ENCODE assay signal across 22 cellular contexts in the genomic region with DNA sequence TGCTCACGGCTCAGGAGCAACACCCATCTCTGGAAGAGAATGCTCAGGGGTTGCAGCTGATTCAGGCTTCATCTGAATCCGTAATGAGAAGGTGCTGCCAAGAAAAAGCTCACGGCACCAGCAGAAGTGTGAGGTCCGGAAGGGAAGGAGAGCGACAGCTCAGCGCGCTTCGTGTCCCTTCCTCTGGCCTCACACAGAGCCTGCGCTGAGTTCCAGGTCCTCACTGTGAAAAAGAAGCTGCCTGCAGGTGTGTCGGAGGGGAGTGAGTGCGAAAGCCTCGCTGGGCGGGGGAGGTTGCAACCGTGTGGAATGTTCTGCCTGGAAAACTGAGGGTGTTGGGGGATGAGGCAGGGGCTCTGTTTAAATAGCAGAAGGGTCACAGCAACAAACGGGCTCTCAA.
DNase-seq lines count a peak whose midpoint lies in the region; ATAC-seq, FAIRE-seq and TF ChIP-seq lines count a peak whose summit lies in the region.
"Had no signal": no experiment of that assay in that cellular context is flagged by ENCODE, and none has a peak within 500 bp of the region (broad histone marks: within the 10 kb centered on the region; RNA-seq: fewer than 3 reads in every experiment).

No MANE protein-coding gene starts in this region.

- no peak overlapping the region for H3K4me2 ChIP-seq in GM23248 (ENCODE audit: unreplicated experiment)
- peak overlapping the region in 1 of 2 experiments; percentile 35; a peak in 2 of 4 replicates for H3K4me2 ChIP-seq in H1 (ENCODE audit: insufficient read depth in 1 of 2, low read depth in 2 of 2, low read length in 2 of 2)
- H3K4me2 ChIP-seq: BLaER1 had no signal

- no peaks in the 10 kb centered on the region for H3K9me3 ChIP-seq in GM23248 (ENCODE audit: low read depth)
- H3K9me3 ChIP-seq in H1 (ENCODE audit: insufficient read depth in 2 of 2, low read depth in 1 of 2, low read length in 1 of 2): no peaks in the 10 kb centered on the region
- H3K9me3 ChIP-seq in gastroesophageal sphincter: no peaks in the 10 kb centered on the region

- no peak overlapping the region for H2BK15ac ChIP-seq in H1 (ENCODE audit: low read length)

- H4K5ac ChIP-seq in H1 (ENCODE audit: insufficient read length, low read depth, low read length): no peak overlapping the region

- H3F3A ChIP-seq in GM23248 (ENCODE audit: insufficient read depth): no peaks in the 10 kb centered on the region

- H4K20me1 ChIP-seq in GM23248 (ENCODE audit: insufficient read depth): no peaks in the 10 kb centered on the region
- H4K20me1 ChIP-seq in H1 (replicated peaks in 1 of 2; ENCODE audit: control insufficient read depth in 1 of 2, insufficient read depth in 2 of 2, low read length in 2 of 2): no peaks in the 10 kb centered on the region
- H4K20me1 ChIP-seq: BLaER1 had no signal

- H2BK12ac ChIP-seq in H1 (ENCODE audit: low read depth, low read length): no peak overlapping the region

- H3K9me2 ChIP-seq in GM23248 (ENCODE audit: insufficient read depth): no peaks in the 10 kb centered on the region

- in situ Hi-C loops in GM23248 (cut with MboI): no loop called here

- no peaks in the 10 kb centered on the region for H3K4me1 Mint-ChIP-seq in osteocyte (ENCODE audit: unreplicated experiment)
- H3K4me1 Mint-ChIP-seq: CD4-positive, CD25-positive, alpha-beta regulatory T cell had no signal

- TF ChIP-seq POLR2A in H1 (IDR thresholded peaks at IDR 0.05; ENCODE audit: control extremely low read depth in 1 of 2, low read depth in 2 of 2, low read length in 2 of 2) (no peak), gastroesophageal sphincter (IDR thresholded peaks at IDR 0.05) (no peak)

- no peak overlapping the region for H2BK5ac ChIP-seq in H1 (ENCODE audit: low read depth, low read length)

- H3K36me3 ChIP-seq in GM23248 (ENCODE audit: low read depth) (no peaks in the 10 kb centered on the region), H1 (ENCODE audit: control insufficient read depth in 2 of 4, insufficient read depth in 4 of 4, low read length in 3 of 4) (no peaks in the 10 kb centered on the region), gastroesophageal sphincter (no peaks in the 10 kb centered on the region)
- H3K36me3 ChIP-seq: BLaER1, SJCRH30 had no signal

- H3K14ac ChIP-seq in H1 (ENCODE audit: insufficient read length): no peak overlapping the region

- H3K79me1 ChIP-seq in H1 (ENCODE audit: low read depth, low read length): no peaks in the 10 kb centered on the region

- no peak overlapping the region for H3K4ac ChIP-seq in H1 (replicated peaks; ENCODE audit: insufficient read length, low read depth, low read length)

- TF ChIP-seq RAD21 in H1 (IDR thresholded peaks at IDR 0.05 in 1 of 2, conservative IDR thresholded peaks at IDR 0.05 in 1 of 2; ENCODE audit: low read depth in 2 of 2, low read length in 2 of 2): no peak

- H2AFZ ChIP-seq in GM23248 (no peak overlapping the region), H1 (ENCODE audit: low read length) (no peak overlapping the region; the same call in 1 of the 2 replicates)

- DNase-seq in GM23248 (peak; percentile 10), H1 (ENCODE audit: low read depth in 1 of 2, low spot score in 2 of 2) (no peak), osteocyte (ENCODE audit: extremely low spot score, unreplicated experiment) (peak; percentile 72), RWPE1 (ENCODE audit: low spot score) (no peak), HTR-8/SVneo (ENCODE audit: insufficient read length, low spot score) (no peak), NCI-H774 (lab: John Stamatoyannopoulos, UW) (no peak), NCI-H2196 treated with DMSO at 0.1 percent for 48 hours (lab: John Stamatoyannopoulos, UW; ENCODE audit: unreplicated experiment) (no peak)
- DNase-seq: CD4-positive, CD25-positive, alpha-beta regulatory T cell; DMS53; GOT3; NCI-H1092; NCI-H1417 treated with DMSO at 0.1 percent for 48 hours; NCI-H2081 treated with DMSO at 0.1 percent for 48 hours; NCI-H2171; NCI-H345; NCI-H510A treated with DMSO at 0.1 percent for 48 hours had no signal

- H3K79me2 ChIP-seq in GM23248 (ENCODE audit: insufficient read depth): no peaks in the 10 kb centered on the region
- H3K79me2 ChIP-seq in H1 (ENCODE audit: control insufficient read depth in 1 of 2, insufficient read depth in 2 of 2, low read length in 2 of 2): no peaks in the 10 kb centered on the region

- H3K4me1 ChIP-seq in GM23248 (ENCODE audit: insufficient read depth) (no peaks in the 10 kb centered on the region), H1 (replicated peaks in 1 of 4; ENCODE audit: control insufficient read depth in 3 of 4, insufficient read depth in 4 of 4, low read length in 3 of 4) (peaks cover 0 to 2% (median 1%) of the 10 kb centered on the region in 4 experiments; a peak in 1 of 7 replicates), gastroesophageal sphincter (peaks cover 0 to 17% (median 5%) of the 10 kb centered on the region in 3 donors)
- H3K4me1 ChIP-seq: SJCRH30 had no signal

- H3K23ac ChIP-seq in H1 (ENCODE audit: insufficient read length): no peak overlapping the region

- H3K4me3 Mint-ChIP-seq in osteocyte (ENCODE audit: unreplicated experiment): no peak overlapping the region
- H3K4me3 Mint-ChIP-seq: CD4-positive, CD25-positive, alpha-beta regulatory T cell had no signal

- H3K23me2 ChIP-seq in H1 (ENCODE audit: low read depth, low read length): no peaks in the 10 kb centered on the region

- no peak overlapping the region for H3K18ac ChIP-seq in H1 (ENCODE audit: extremely low read depth, low read length)

- peak overlapping the region; percentile 73 for H4K8ac ChIP-seq in H1 (ENCODE audit: extremely low read depth, insufficient read depth, low read length)

- no peak for TF ChIP-seq EP300 in H1 (IDR thresholded peaks at IDR 0.05; ENCODE audit: borderline replicate concordance in 1 of 2, low read depth in 2 of 2, low read length in 2 of 2)
- no peak for TF ChIP-seq EP300 in gastroesophageal sphincter (IDR thresholded peaks at IDR 0.05)

- no peak overlapping the region for H2BK20ac ChIP-seq in H1 (ENCODE audit: low read length)

- TF ChIP-seq CTCF in H1 (IDR thresholded peaks at IDR 0.05; ENCODE audit: control extremely low read depth in 1 of 3, insufficient read depth in 1 of 3, low read depth in 1 of 3, low read length in 3 of 3) (no peak), gastroesophageal sphincter (IDR thresholded peaks at IDR 0.05) (no peak), osteocyte (IDR thresholded peaks at IDR 0.05) (no peak), RWPE1 (conservative IDR thresholded peaks at IDR 0.05; ENCODE audit: low read depth) (no peak)

- no peak overlapping the region for H3K27ac Mint-ChIP-seq in osteocyte (ENCODE audit: unreplicated experiment)
- H3K27ac Mint-ChIP-seq: CD4-positive, CD25-positive, alpha-beta regulatory T cell had no signal

- H3K9me3 Mint-ChIP-seq in osteocyte (ENCODE audit: unreplicated experiment): no peaks in the 10 kb centered on the region

- FAIRE-seq in H1 (lab: Jason Lieb, UNC): no peak
- FAIRE-seq in HTR-8/SVneo (lab: Jason Lieb, UNC): no peak
- FAIRE-seq: RCC 7860 had no signal

- H2BK120ac ChIP-seq in H1 (replicated peaks; ENCODE audit: low read depth, low read length): no peak overlapping the region

- H3K27ac ChIP-seq in GM23248 (no peak overlapping the region), H1 (ENCODE audit: low read depth, low read length) (no peak overlapping the region), gastroesophageal sphincter (peak overlapping the region in 2 of 4 donors; percentile 32 to 68), RWPE1 (no peak overlapping the region)
- H3K27ac ChIP-seq: BLaER1, HL-60, SJCRH30 had no signal

- WGBS in GM23248 (ENCODE audit: low coverage in 1 of 2, low lambda C conversion rate in 2 of 2, missing lambda C conversion rate in 2 of 2), 2 experiments: 54 to 57% methylated on average over 13 to 15 of the region's 15 CpGs
- WGBS in H1 (ENCODE audit: extremely low coverage in 1 of 2, insufficient coverage in 1 of 2, insufficient read length in 1 of 2, insufficient replicate concordance in 2 of 2, low coverage in 1 of 2, low lambda C conversion rate in 2 of 2, missing lambda C conversion rate in 1 of 2), 2 experiments: 82% methylated on average over 11 of the region's 15 CpGs; no CpG with 5 or more reads in 1 of the 2 experiments
- 30 to 35% methylated on average over 10 to 11 of the region's 15 CpGs for WGBS in gastroesophageal sphincter (ENCODE audit: low coverage in 1 of 2), 2 donors

- H3K56ac ChIP-seq in H1 (replicated peaks; ENCODE audit: insufficient read length, low read depth, low read length): no peak overlapping the region

- POLR2A ChIA-PET in H1 (lab: Charles Lee; ENCODE audit: partially characterized antibody): no interaction called here
- POLR2A ChIA-PET in RWPE1 (lab: Yijun Ruan, JAX; ENCODE audit: low non-redundant PET): no interaction called here

- H3K27me3 ChIP-seq in GM23248 (replicated peaks; ENCODE audit: insufficient read depth): no peaks in the 10 kb centered on the region
- peaks cover 0 to 3% (median 0%) of the 10 kb centered on the region in 4 experiments; a peak in 3 of 7 replicates for H3K27me3 ChIP-seq in H1 (replicated peaks in 1 of 4; ENCODE audit: control insufficient read depth in 3 of 4, extremely low read depth in 1 of 4, insufficient read depth in 3 of 4, low read length in 3 of 4)
- peaks cover 6% of the 10 kb centered on the region for H3K27me3 ChIP-seq in gastroesophageal sphincter
- H3K27me3 ChIP-seq: BLaER1, SJCRH30 had no signal

- H3K4me3 ChIP-seq in GM23248: no peak overlapping the region
- H3K4me3 ChIP-seq in H1 (ENCODE audit: extremely low read depth in 1 of 4, insufficient read depth in 2 of 4, low read depth in 3 of 4, low read length in 4 of 4): no peak overlapping the region
- H3K4me3 ChIP-seq in gastroesophageal sphincter: peak overlapping the region in 1 of 2 donors; percentile 17
- H3K4me3 ChIP-seq: BLaER1, SJCRH30 had no signal

- CTCF ChIA-PET in H1 (lab: Charles Lee; ENCODE audit: partially characterized antibody): interaction anchor here (1.3 kb wide), 1 partner anchor 9 kb away, joined by 4 read pairs; no protein-coding TSS in a partner anchor
- CTCF ChIA-PET in RWPE1 (lab: Yijun Ruan, JAX): interaction anchor here (0.6 to 0.9 kb wide), 4 partner anchors 10 to 420 kb away, joined by 3 to 5 read pairs (median 3); no protein-coding TSS in a partner anchor

- no peaks in the 10 kb centered on the region for H3K36me3 Mint-ChIP-seq in osteocyte (ENCODE audit: unreplicated experiment)
- H3K36me3 Mint-ChIP-seq: CD4-positive, CD25-positive, alpha-beta regulatory T cell had no signal

- no peak overlapping the region for H2AK5ac ChIP-seq in H1 (ENCODE audit: low read depth, low read length)

- H3K9ac ChIP-seq in GM23248 (no peak overlapping the region), H1 (replicated peaks in 1 of 4; ENCODE audit: extremely low read depth in 1 of 4, low read depth in 3 of 4, low read length in 3 of 4) (no peak overlapping the region)
- H3K9ac ChIP-seq: BLaER1 had no signal

- peak; percentile 43 for ATAC-seq in gastroesophageal sphincter
- ATAC-seq: Right ventricle myocardium inferior had no signal

- H4K91ac ChIP-seq in H1 (replicated peaks; ENCODE audit: insufficient read length, low read length): no peak overlapping the region

- H3K27me3 Mint-ChIP-seq in osteocyte (ENCODE audit: unreplicated experiment): peaks cover 8% of the 10 kb centered on the region
- H3K27me3 Mint-ChIP-seq: CD4-positive, CD25-positive, alpha-beta regulatory T cell had no signal

TF ChIP-seq in H1, 55 proteins besides CTCF, POLR2A, EP300 and RAD21 (continues in another document):
- no peak for TF ChIP-seq HDAC2 (IDR thresholded peaks at IDR 0.05; ENCODE audit: borderline replicate concordance in 1 of 2, low read depth in 2 of 2, low read length in 2 of 2)
- no peak for TF ChIP-seq KDM1A (IDR thresholded peaks at IDR 0.05; ENCODE audit: borderline replicate concordance, low read length)

Comparison
In these comparisons a context has a peak if more than half of its experiments do, and no peak if none do; other contexts are left out.
1. DNase-seq: peak in GM23248 (single experiment) and osteocyte (single experiment); none in H1 (0 of 2), RWPE1 (single experiment), HTR-8/SVneo (single experiment), NCI-H774 (single experiment) and NCI-H2196 treated with DMSO at 0.1 percent for 48 hours (single experiment).